ENCODE assay signal across 1 cellular context in genomic region chr17:78979780-78980623, GRCh38.
TF ChIP-seq lines count a peak whose summit lies in the region.

Gene LGALS3BP (minus strand): TSS chr17:78979923. CDS start chr17:78977191, 2,732 bp downstream.

TF ChIP-seq in WTC11, 78 proteins besides CTCF, POLR2A, EP300 and RAD21 (continued from another document):
- TF ChIP-seq ZNF532 (CRISPR knock-in tag; IDR thresholded peaks at IDR 0.05; ENCODE audit: borderline replicate concordance) (no peak), ZNF232 (CRISPR knock-in tag; IDR thresholded peaks at IDR 0.05) (no peak), ATF1 (CRISPR knock-in tag; IDR thresholded peaks at IDR 0.05) (no peak), NFYB (CRISPR knock-in tag; conservative IDR thresholded peaks at IDR 0.05; ENCODE audit: low read depth) (no peak), GABPB1 (CRISPR knock-in tag; IDR thresholded peaks at IDR 0.05) (peak; percentile 55; the same call in 1 of the 2 replicates), ESRRA (CRISPR knock-in tag; IDR thresholded peaks at IDR 0.05; ENCODE audit: borderline replicate concordance) (no peak), IRF2 (CRISPR knock-in tag; IDR thresholded peaks at IDR 0.05; ENCODE audit: borderline replicate concordance, low read depth) (no peak), CDX4 (CRISPR knock-in tag; IDR thresholded peaks at IDR 0.05; ENCODE audit: borderline replicate concordance) (no peak), ZNF219 (CRISPR knock-in tag; IDR thresholded peaks at IDR 0.05; ENCODE audit: borderline replicate concordance) (no peak), USF1 (CRISPR knock-in tag; IDR thresholded peaks at IDR 0.05) (peak; percentile 59; the same call in 1 of the 2 replicates)
